In the genomic region with DNA sequence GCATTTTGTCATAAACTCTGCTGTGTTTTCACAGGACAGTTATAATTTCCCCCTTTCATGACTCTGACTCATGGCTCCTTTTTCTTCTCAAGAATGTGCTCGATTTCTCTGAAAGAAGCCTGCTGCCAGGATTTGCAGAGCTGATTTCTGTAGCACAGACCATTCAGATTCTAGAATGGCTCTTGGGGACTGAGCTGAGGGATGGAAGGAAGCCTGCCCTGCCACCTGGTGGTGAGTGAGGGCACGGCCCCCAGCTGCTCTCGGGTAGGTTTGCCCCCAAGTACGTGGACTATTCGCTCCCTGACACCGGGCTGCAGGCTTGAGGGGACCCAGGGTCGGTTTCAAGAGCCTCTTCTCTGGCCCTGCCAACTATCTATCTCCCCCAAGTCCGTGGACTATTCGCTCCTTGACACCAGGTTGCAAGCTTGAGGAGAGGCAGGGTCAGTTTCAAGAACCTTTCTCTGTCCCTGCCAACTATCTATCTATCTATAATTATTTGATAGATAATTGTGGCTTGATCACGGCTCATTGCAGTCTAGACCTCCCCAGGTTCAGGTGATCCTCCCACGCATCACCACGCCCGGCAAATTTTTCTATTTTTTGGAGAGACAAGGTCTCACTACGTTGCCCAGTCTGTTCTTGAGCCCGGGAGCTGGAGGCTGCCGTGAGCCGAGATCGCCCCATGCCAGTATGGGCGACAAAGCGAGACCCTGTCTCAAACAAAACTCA, we compare ENCODE assay signal across 8 cellular contexts. TPM values are rescaled to one million over a fixed set of nuclear protein-coding genes. Genes with fewer than 3 reads are reported as not detected.
A peak's percentile ranks its signal among the peaks of the same experiment; 100 is the strongest.
DNase-seq lines count a peak whose midpoint lies in the region; ATAC-seq, FAIRE-seq and TF ChIP-seq lines count a peak whose summit lies in the region.

No MANE protein-coding gene starts in this region.

- peaks cover 2% of the 10 kb centered on the region for H3K36me3 Mint-ChIP-seq in activated B cell treated with CpG ODN at 0.5 μM for 24 hours (ENCODE audit: low read depth)

- no peak overlapping the region for H3K4me3 ChIP-seq in bronchial epithelial cell (ENCODE audit: low read depth, low read length)

- intact Hi-C loops in activated B cell treated with CpG ODN at 0.5 μM for 24 hours (cut with micrococcal nuclease): loop anchor here (1.0 to 2.0 kb wide), 6 partner anchors 35 to 442 kb away; no protein-coding TSS in a partner anchor

- no peaks in the 10 kb centered on the region for H3K9me3 Mint-ChIP-seq in activated B cell treated with CpG ODN at 0.5 μM for 24 hours

- TF ChIP-seq CTCF in activated B cell treated with CpG ODN at 0.5 μM for 24 hours (IDR thresholded peaks at IDR 0.05) (no peak), bronchial epithelial cell (IDR thresholded peaks at IDR 0.05; ENCODE audit: insufficient read depth, low read length, severe bottlenecking) (peak; percentile 98)

- H3K4me3 Mint-ChIP-seq in activated B cell treated with CpG ODN at 0.5 μM for 24 hours: peak overlapping the region; percentile 49

- no peak for FAIRE-seq in bronchial epithelial cell (lab: Jason Lieb, UNC)

- CTCF ChIA-PET in activated B cell treated with CpG ODN at 0.5 μM for 24 hours (lab: Charles Lee): interaction anchor here (0.7 to 2.9 kb wide), 15 partner anchors 11 to 441 kb away, joined by 3 to 32 read pairs (median 4); a partner anchor contains a TSS

- peaks cover 32% of the 10 kb centered on the region for H3K4me1 Mint-ChIP-seq in activated B cell treated with CpG ODN at 0.5 μM for 24 hours

- POLR2A ChIA-PET in activated B cell treated with CpG ODN at 0.5 μM for 24 hours (lab: Charles Lee): interaction anchor here (0.7 to 2.6 kb wide), 4 partner anchors 13 to 72 kb away, joined by 3 to 28 read pairs (median 6); a partner anchor contains a TSS

- ATAC-seq in GM19023 (IDR thresholded peaks at IDR 0.05; ENCODE audit: unreplicated experiment) (peak; percentile 62), HG03159 (IDR thresholded peaks at IDR 0.05; ENCODE audit: unreplicated experiment) (peak; percentile 77), activated B cell treated with CpG ODN at 0.5 μM for 24 hours (ENCODE audit: low read depth) (peak; percentile 60)

- DNase-seq in AML-193 (lab: John Stamatoyannopoulos, UW) (peak; percentile 70 to 71), NCI-H345 (lab: John Stamatoyannopoulos, UW) (peak; percentile 79), activated B cell treated with CpG ODN at 0.5 μM for 24 hours (peak; percentile 64), bronchial epithelial cell (ENCODE audit: low read depth) (peak; percentile 60), kidney tubule cell (ENCODE audit: low spot score) (peak; percentile 74)
- DNase-seq in stimulated activated CD4-positive, alpha-beta T cell treated with anti-CD3 and anti-CD28 coated beads, Interleukin-2, amount 100 ng/mL, for 4 hours (ENCODE audit: low read depth): peak; percentile 49

- H3K36me3 ChIP-seq in bronchial epithelial cell (ENCODE audit: control insufficient read depth, insufficient read depth, low read length): no peaks in the 10 kb centered on the region

- peaks cover 14% of the 10 kb centered on the region for H3K27me3 Mint-ChIP-seq in activated B cell treated with CpG ODN at 0.5 μM for 24 hours

- H3K27ac Mint-ChIP-seq in activated B cell treated with CpG ODN at 0.5 μM for 24 hours: no peak overlapping the region

- H3K27me3 ChIP-seq in bronchial epithelial cell (ENCODE audit: control insufficient read depth, insufficient read depth, low read length): no peaks in the 10 kb centered on the region

RNA-seq across cellular contexts. Expression of a gene that starts 1.4 kb away (rescaled TPM):
- total RNA-seq in activated B cell treated with CpG ODN at 0.5 μM for 24 hours (35.7 and 37.8 TPM in 2 replicates), bronchial epithelial cell (11.1 and 18.4 TPM in 2 replicates)

RNA-seq across cellular contexts. Expression of a gene that starts 10.2 kb away (rescaled TPM):
- total RNA-seq in activated B cell treated with CpG ODN at 0.5 μM for 24 hours (not detected in 2 replicates), bronchial epithelial cell (not detected in 2 replicates)

RNA-seq across cellular contexts. Expression of a gene that starts 20.4 kb away (rescaled TPM):
- total RNA-seq in activated B cell treated with CpG ODN at 0.5 μM for 24 hours (4.6 and 4.7 TPM in 2 replicates), bronchial epithelial cell (5.8 and 11.5 TPM in 2 replicates)

RNA-seq across cellular contexts. Expression of a gene that starts 21.5 kb away (rescaled TPM):
- total RNA-seq in activated B cell treated with CpG ODN at 0.5 μM for 24 hours (295 and 307 TPM in 2 replicates), bronchial epithelial cell (260 and 362 TPM in 2 replicates)
